Comparison of ENCODE assay signal across 8 cellular contexts in genomic region chr9:135499326-135500070, GRCh38.
DNase-seq lines count a peak whose midpoint lies in the region; ATAC-seq and TF ChIP-seq lines count a peak whose summit lies in the region.

No MANE protein-coding gene starts in this region.

- DNase-seq in GM06990 (ENCODE audit: extremely low read depth, insufficient read length) (peak; percentile 82), NCI-H345 treated with DMSO at 0.1 percent for 48 hours (lab: John Stamatoyannopoulos, UW; ENCODE audit: unreplicated experiment) (peak; percentile 68)
- DNase-seq in activated CD4-positive, alpha-beta T cell treated with anti-CD3 and anti-CD28 coated beads for 4 hours = peak; percentile 90 to 93
- DNase-seq in stimulated activated CD4-positive, alpha-beta T cell treated with anti-CD3 and anti-CD28 coated beads, Interleukin-15, amount 100 ng/mL, for 24 hours = peak; percentile 93

- peaks cover 19% of the 10 kb centered on the region for H3K36me3 ChIP-seq in GM06990 (ENCODE audit: control insufficient read depth, insufficient read depth, low read length)

- H3K27ac ChIP-seq in cingulate gyrus (ENCODE audit: low read depth, low read length) = peak overlapping the region; percentile 77
- peak overlapping the region; percentile 71 for H3K27ac ChIP-seq in layer of hippocampus (ENCODE audit: low read depth, low read length)

- no peak for TF ChIP-seq CTCF in GM06990 (IDR thresholded peaks at IDR 0.05; ENCODE audit: insufficient read depth, low read length, poor library complexity, severe bottlenecking)

- peak overlapping the region; percentile 95 for H3K4me3 ChIP-seq in GM06990 (replicated peaks; ENCODE audit: low read depth, low read length)

- ATAC-seq in HG03095 (IDR thresholded peaks at IDR 0.05; ENCODE audit: unreplicated experiment) = peak; percentile 40
- ATAC-seq in GM18858 (IDR thresholded peaks at IDR 0.05; ENCODE audit: unreplicated experiment) = no peak

- H3K27me3 ChIP-seq in GM06990 (replicated peaks; ENCODE audit: control insufficient read depth, insufficient read depth, low read length) = no peaks in the 10 kb centered on the region
- H3K27me3 ChIP-seq in layer of hippocampus (ENCODE audit: control insufficient read depth, insufficient read depth, low read length) = no peaks in the 10 kb centered on the region
